In the genomic region with DNA sequence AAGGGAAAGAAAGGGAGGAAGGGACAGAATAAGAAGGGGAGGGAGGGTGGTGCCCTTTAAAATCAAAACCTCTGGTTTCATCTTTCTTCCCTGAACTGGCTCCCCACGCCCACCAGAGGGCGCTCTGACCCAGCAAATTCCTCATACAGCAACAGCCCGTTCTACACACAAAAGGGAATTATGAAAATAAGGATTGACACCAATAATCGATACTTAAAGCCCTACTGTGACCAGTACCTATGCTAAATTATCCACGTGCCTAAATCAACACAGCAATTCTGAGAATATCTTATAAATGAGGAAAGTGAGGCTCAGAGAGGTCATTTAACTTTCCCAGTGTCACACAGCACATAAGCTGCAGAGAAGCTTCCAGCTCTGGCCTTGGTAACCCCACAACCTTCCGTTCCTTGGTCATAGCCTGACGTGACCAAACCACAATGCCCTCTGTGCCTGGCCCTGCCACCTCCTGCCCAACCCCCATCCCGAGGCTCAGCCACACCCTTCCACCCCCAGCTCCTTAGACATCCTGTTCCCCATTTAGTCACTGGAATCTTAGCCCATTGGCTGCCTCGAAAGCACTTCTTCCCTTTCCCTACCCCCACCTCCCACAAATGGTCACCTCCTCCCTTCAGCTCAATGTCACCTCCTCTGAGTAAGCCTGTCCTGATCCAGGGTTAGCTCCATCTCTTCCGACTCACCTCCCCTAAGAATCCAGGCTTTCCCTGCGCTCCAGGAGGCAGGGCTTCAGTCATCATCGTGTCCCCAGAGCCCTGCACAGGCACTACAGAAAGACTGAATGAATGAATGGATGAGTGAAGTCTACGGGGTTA, we compare ENCODE assay signal across 8 cellular contexts. TPM values are rescaled to one million over a fixed set of nuclear protein-coding genes. Genes with fewer than 3 reads are reported as not detected.
DNase-seq lines count a peak whose midpoint lies in the region; ATAC-seq and TF ChIP-seq lines count a peak whose summit lies in the region.

No MANE protein-coding gene starts in this region.

- peak; percentile 99 for TF ChIP-seq CTCF in CD8-positive, alpha-beta T cell (IDR thresholded peaks at IDR 0.05)
- TF ChIP-seq CTCF in PC-3 (conservative IDR thresholded peaks at IDR 0.05; ENCODE audit: low read depth, low read length): peak; percentile 85
- TF ChIP-seq CTCF in esophagus muscularis mucosa (IDR thresholded peaks at IDR 0.05): peak; percentile 91 to 94 (median 92)
- TF ChIP-seq CTCF in neural progenitor cell (IDR thresholded peaks at IDR 0.05): peak; percentile 97
- peak; percentile 87 to 94 for TF ChIP-seq CTCF in suprapubic skin (IDR thresholded peaks at IDR 0.05)

- no peaks in the 10 kb centered on the region for H3K79me2 ChIP-seq in PC-3 (ENCODE audit: low read length)
- H3K79me2 ChIP-seq in neural progenitor cell (ENCODE audit: low read depth): no peaks in the 10 kb centered on the region

- peak overlapping the region; percentile 32; the same call in 1 of the 2 replicates for H3K9ac ChIP-seq in PC-3 (ENCODE audit: low read length)
- H3K9ac ChIP-seq in neural progenitor cell: no peak overlapping the region

- H3K36me3 Mint-ChIP-seq in CD8-positive, alpha-beta T cell: no peaks in the 10 kb centered on the region
- no peaks in the 10 kb centered on the region for H3K36me3 Mint-ChIP-seq in neural progenitor cell

- H3K4me2 ChIP-seq in PC-3 (ENCODE audit: low read length) (peak overlapping the region; percentile 65), neural progenitor cell (peak overlapping the region; percentile 42)

- peaks cover 13% of the 10 kb centered on the region for H3K4me1 Mint-ChIP-seq in CD8-positive, alpha-beta T cell (ENCODE audit: low read depth)
- H3K4me1 Mint-ChIP-seq in neural progenitor cell: peaks cover 42% of the 10 kb centered on the region

- H3K9me2 ChIP-seq in PC-3 (replicated peaks; ENCODE audit: low read length): no peaks in the 10 kb centered on the region

- no peak overlapping the region for H3K4me3 Mint-ChIP-seq in CD8-positive, alpha-beta T cell
- peak overlapping the region; percentile 13 for H3K4me3 Mint-ChIP-seq in neural progenitor cell

- WGBS in esophagus muscularis mucosa: 9% methylated on average over 13 of the region's 13 CpGs
- WGBS in suprapubic skin: 5% methylated on average over 13 of the region's 13 CpGs

- H3K9me3 Mint-ChIP-seq in CD8-positive, alpha-beta T cell: no peaks in the 10 kb centered on the region
- H3K9me3 Mint-ChIP-seq in neural progenitor cell: no peaks in the 10 kb centered on the region

- CTCF ChIA-PET in CD8-positive, alpha-beta T cell (lab: Charles Lee): interaction anchor here (0.6 to 20.2 kb wide), 18 partner anchors 8 to 224 kb away, joined by 3 to 459 read pairs (median 4); partner anchors contain the start of gene DACT3
- CTCF ChIA-PET in PC-3 (lab: Charles Lee): interaction anchor here (1.0 to 1.1 kb wide), 2 partner anchors 13 to 14 kb away, joined by 3 to 11 read pairs; no protein-coding TSS in a partner anchor

- no peak overlapping the region for H3K27ac ChIP-seq in CD8-positive, alpha-beta T cell (ENCODE audit: low read depth, low read length)
- H3K27ac ChIP-seq in PC-3 (ENCODE audit: low read length): peak overlapping the region; percentile 67
- no peak overlapping the region for H3K27ac ChIP-seq in esophagus muscularis mucosa (replicated peaks in 1 of 4)
- no peak overlapping the region for H3K27ac ChIP-seq in neural progenitor cell
- H3K27ac ChIP-seq in suprapubic skin: no peak overlapping the region

- H3K4me1 ChIP-seq in CD8-positive, alpha-beta T cell (ENCODE audit: insufficient read depth, low read length): peaks cover 4% of the 10 kb centered on the region
- H3K4me1 ChIP-seq in PC-3 (ENCODE audit: insufficient read depth, low read length) (peaks cover 11% of the 10 kb centered on the region), esophagus muscularis mucosa (peaks cover 0 to 15% (median 14%) of the 10 kb centered on the region in 4 donors), neural progenitor cell (peaks cover 6% of the 10 kb centered on the region), suprapubic skin (peaks cover 8% of the 10 kb centered on the region)

- no peak for TF ChIP-seq EP300 in esophagus muscularis mucosa (IDR thresholded peaks at IDR 0.05)
- TF ChIP-seq EP300 in suprapubic skin (IDR thresholded peaks at IDR 0.05): no peak

- H4K20me1 ChIP-seq in PC-3 (ENCODE audit: low read length) (no peaks in the 10 kb centered on the region), neural progenitor cell (ENCODE audit: low read depth) (no peaks in the 10 kb centered on the region)

- no peaks in the 10 kb centered on the region for H3K9me3 ChIP-seq in CD8-positive, alpha-beta T cell (ENCODE audit: low read length)
- H3K9me3 ChIP-seq in PC-3 (ENCODE audit: low read length): no peaks in the 10 kb centered on the region
- H3K9me3 ChIP-seq in esophagus muscularis mucosa: no peaks in the 10 kb centered on the region
- no peaks in the 10 kb centered on the region for H3K9me3 ChIP-seq in neural progenitor cell (ENCODE audit: low read depth)
- H3K9me3 ChIP-seq in suprapubic skin: no peaks in the 10 kb centered on the region

- no peaks in the 10 kb centered on the region for H3K27me3 ChIP-seq in CD8-positive, alpha-beta T cell (ENCODE audit: insufficient read depth, low read length)
- H3K27me3 ChIP-seq in PC-3 (ENCODE audit: low read length): no peaks in the 10 kb centered on the region
- peaks cover 0 to 38% (median 4%) of the 10 kb centered on the region in 4 donors for H3K27me3 ChIP-seq in esophagus muscularis mucosa
- no peaks in the 10 kb centered on the region for H3K27me3 ChIP-seq in neural progenitor cell
- no peaks in the 10 kb centered on the region for H3K27me3 ChIP-seq in suprapubic skin

- H3K27ac Mint-ChIP-seq in CD8-positive, alpha-beta T cell: no peak overlapping the region
- H3K27ac Mint-ChIP-seq in neural progenitor cell: peak overlapping the region; percentile 91

- no peak for TF ChIP-seq POLR2A in esophagus muscularis mucosa (IDR thresholded peaks at IDR 0.05; ENCODE audit: low read depth)
- no peak for TF ChIP-seq POLR2A in suprapubic skin (IDR thresholded peaks at IDR 0.05)

- H3K27me3 Mint-ChIP-seq in CD8-positive, alpha-beta T cell (ENCODE audit: low read depth): no peaks in the 10 kb centered on the region
- H3K27me3 Mint-ChIP-seq in neural progenitor cell (ENCODE audit: insufficient read depth, low read depth): peaks cover 7% of the 10 kb centered on the region

- peak; percentile 57 to 88 (median 73) for DNase-seq in CD8-positive, alpha-beta T cell
- DNase-seq in HS-27A (ENCODE audit: low read depth) (peak; percentile 48), PC-3 (peak; percentile 69), activated T-cell treated with anti-CD3 and anti-CD28 coated beads for 48 hours (ENCODE audit: low read depth) (peak; percentile 60), esophagus muscularis mucosa (ENCODE audit: extremely low spot score) (no peak), neural progenitor cell (ENCODE audit: low spot score) (peak; percentile 70), suprapubic skin (ENCODE audit: low spot score in 2 of 2) (peak in 1 of 2 donors; percentile 75)

- intact Hi-C loops in CD8-positive, alpha-beta T cell (cut with DNase I, micrococcal nuclease): loop anchor here (1.0 to 2.0 kb wide), 7 partner anchors 12 to 223 kb away; no protein-coding TSS in a partner anchor
- intact Hi-C loops in PC-3 (cut with micrococcal nuclease): loop anchor here (1.0 kb wide), 2 partner anchors 12 to 38 kb away; no protein-coding TSS in a partner anchor
- intact Hi-C loops in esophagus muscularis mucosa (cut with DNase I): loop anchor here (2.0 to 10.0 kb wide), 2 partner anchors 13 to 135 kb away; partner anchors contain the start of gene DACT3

- no peak overlapping the region for H3K4me3 ChIP-seq in CD8-positive, alpha-beta T cell (ENCODE audit: low read depth, low read length)
- H3K4me3 ChIP-seq in PC-3 (ENCODE audit: low read length) (peak overlapping the region; percentile 36; the same call in 1 of the 2 replicates), esophagus muscularis mucosa (no peak overlapping the region), neural progenitor cell (no peak overlapping the region), suprapubic skin (no peak overlapping the region)

- BruUV-seq in PC-3 (replicated peaks; lab: Mats Ljungman, UMichigan): no TSS peak

- H3K36me3 ChIP-seq in CD8-positive, alpha-beta T cell (ENCODE audit: insufficient read depth, low read length): no peaks in the 10 kb centered on the region
- H3K36me3 ChIP-seq in PC-3 (ENCODE audit: low read depth, low read length) (no peaks in the 10 kb centered on the region; the same call in 1 of the 2 replicates), esophagus muscularis mucosa (no peaks in the 10 kb centered on the region), neural progenitor cell (no peaks in the 10 kb centered on the region), suprapubic skin (no peaks in the 10 kb centered on the region)

- POLR2A ChIA-PET in CD8-positive, alpha-beta T cell (lab: Charles Lee): interaction anchor here (1.6 kb wide), 1 partner anchor 14 kb away, joined by 3 read pairs; no protein-coding TSS in a partner anchor
- POLR2A ChIA-PET in PC-3 (lab: Charles Lee; ENCODE audit: unreplicated experiment): interaction anchor here (0.5 kb wide), 1 partner anchor 71 kb away, joined by 5 read pairs; no protein-coding TSS in a partner anchor

- H2AFZ ChIP-seq in PC-3 (ENCODE audit: low read length) (peak overlapping the region; percentile 82), neural progenitor cell (replicated peaks) (peak overlapping the region; percentile 91)

- ATAC-seq in CD8-positive, alpha-beta T cell: peak; percentile 75
- ATAC-seq in PC-3 (peak; percentile 76), GM21381 (IDR thresholded peaks at IDR 0.05; ENCODE audit: unreplicated experiment) (no peak)

- H3F3A ChIP-seq in PC-3 (ENCODE audit: low read length, unreplicated experiment) (no peaks in the 10 kb centered on the region), neural progenitor cell (ENCODE audit: low read depth) (no peaks in the 10 kb centered on the region)

RNA-seq across cellular contexts. Expression of gene PNMA8B, which starts 34.2 kb away (rescaled TPM):
- total RNA-seq in CD8-positive, alpha-beta T cell: not detected
- total RNA-seq in PC-3 (2014; rRNA removed) (not detected in 2 replicates), esophagus muscularis mucosa (1 to 10 TPM; 1.5 to 3.3 (median 1.6) TPM), neural progenitor cell (ENCODE audit: low replicate concordance) (0.09 and 3.9 TPM in 2 replicates), suprapubic skin (1 to 10 TPM; 1.8 to 3.2 (median 2.8) TPM)

RNA-seq across cellular contexts. Expression of gene PNMA8A, which starts 58.5 kb away (rescaled TPM):
- total RNA-seq in CD8-positive, alpha-beta T cell: not detected
- total RNA-seq in PC-3 (2014; rRNA removed) (not detected in 2 replicates), esophagus muscularis mucosa (1 to 10 TPM; 1.4 to 5.3 (median 2.5) TPM), neural progenitor cell (ENCODE audit: low replicate concordance) (42.5 and 43.9 TPM in 2 replicates), suprapubic skin (1 to 10 TPM in 3 of 4 donors, under 1 TPM in 1; 0.72 to 3.9 (median 1.4) TPM)
